27 cellular contexts compared by ENCODE assay signal in the genomic region with DNA sequence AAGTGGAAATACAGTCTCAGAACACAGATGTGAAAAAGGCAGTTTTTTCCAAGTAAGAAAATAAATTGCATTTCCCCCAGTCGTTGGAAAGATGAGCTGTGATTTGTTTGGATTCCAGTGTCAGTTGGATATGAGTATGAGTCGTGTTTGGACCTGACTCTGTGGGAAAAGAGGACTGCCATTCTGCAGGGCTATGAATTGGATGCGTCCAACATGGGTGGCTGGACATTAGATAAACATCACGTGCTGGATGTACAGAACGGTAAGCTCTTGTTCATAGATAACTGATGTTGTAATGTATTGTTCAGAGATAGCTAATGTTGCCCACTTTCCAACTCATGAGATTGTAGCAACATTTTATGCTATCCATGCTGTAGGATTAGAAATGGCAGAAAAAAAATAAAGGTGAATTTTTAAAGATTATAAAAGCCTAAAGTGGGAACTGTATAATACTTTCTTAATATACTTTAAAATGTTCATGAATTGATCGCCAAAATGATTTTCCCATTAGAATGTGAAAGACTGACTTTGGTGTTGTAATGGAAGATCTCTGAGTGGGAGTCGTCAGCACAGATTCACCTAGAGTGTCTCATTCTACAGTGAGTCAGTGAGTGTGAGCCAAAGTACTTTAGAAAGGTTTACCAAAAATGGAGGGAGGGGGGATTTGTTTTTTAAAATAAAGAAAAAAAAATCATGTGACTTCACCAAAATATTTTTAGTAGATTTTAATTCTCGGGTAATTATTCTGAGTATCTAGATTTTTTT.
DNase-seq lines count a peak whose midpoint lies in the region; TF ChIP-seq lines count a peak whose summit lies in the region.
"Had no signal": no experiment of that assay in that cellular context is flagged by ENCODE, and none has a peak within 500 bp of the region (broad histone marks: within the 10 kb centered on the region; RNA-seq: fewer than 3 reads in every experiment).

No MANE protein-coding gene starts in this region.

- intact Hi-C loops in CD4-positive, alpha-beta memory T cell (cut with micrococcal nuclease): no loop called here

- H3K36me3 ChIP-seq in endodermal cell (ENCODE audit: control insufficient read depth, insufficient read depth, low read length): peaks cover 16% of the 10 kb centered on the region
- no peaks in the 10 kb centered on the region for H3K36me3 ChIP-seq in CD4-positive, alpha-beta memory T cell (ENCODE audit: insufficient read depth, low read length)
- H3K36me3 ChIP-seq: tibial nerve had no signal

- no peak overlapping the region for H3K27ac Mint-ChIP-seq in endodermal cell
- H3K27ac Mint-ChIP-seq in CD4-positive, alpha-beta memory T cell: no peak overlapping the region
- H3K27ac Mint-ChIP-seq: activated CD4-positive, alpha-beta T cell treated with anti-CD3 and anti-CD28 coated beads for 36 hours; activated naive CD8-positive, alpha-beta T cell; B cell; natural killer cell treated with Interleukin-12 subunit alpha and Interleukin-12 subunit beta and Interleukin-15 and Interleukin-18, amount 100 ng/mL, for 72 hours; T-helper 1 cell treated with Interleukin-12 subunit alpha and Interleukin-12 subunit beta and Interleukin-4 antibody, amounts not matched to agents 30 μg/mL and 1 μg/mL, for 36 hours had no signal

- H3K9ac ChIP-seq in endodermal cell (ENCODE audit: extremely low read depth, low read length, poor library complexity, severe bottlenecking): no peak overlapping the region

- TF ChIP-seq CTCF in endodermal cell (conservative IDR thresholded peaks at IDR 0.05): no peak

- H3K9me3 ChIP-seq in endodermal cell (ENCODE audit: control insufficient read depth, low read length): no peaks in the 10 kb centered on the region
- H3K9me3 ChIP-seq in CD4-positive, alpha-beta memory T cell (ENCODE audit: control insufficient read depth in 1 of 2, low read length in 2 of 2): no peaks in the 10 kb centered on the region
- H3K9me3 ChIP-seq: mucosa of descending colon, tibial nerve had no signal

- peaks cover 3% of the 10 kb centered on the region for H3K4me1 ChIP-seq in endodermal cell (ENCODE audit: control insufficient read depth, insufficient read depth, low read length)
- H3K4me1 ChIP-seq in CD4-positive, alpha-beta memory T cell (ENCODE audit: insufficient read depth, low read length): no peaks in the 10 kb centered on the region

- H3K4me1 Mint-ChIP-seq in endodermal cell: peaks cover 2% of the 10 kb centered on the region
- H3K4me1 Mint-ChIP-seq in CD4-positive, alpha-beta memory T cell: no peaks in the 10 kb centered on the region
- H3K4me1 Mint-ChIP-seq: activated CD4-positive, alpha-beta T cell treated with anti-CD3 and anti-CD28 coated beads for 36 hours; B cell had no signal

- H3K4me3 ChIP-seq in endodermal cell (ENCODE audit: low read length): no peak overlapping the region
- no peak overlapping the region for H3K4me3 ChIP-seq in CD4-positive, alpha-beta memory T cell (ENCODE audit: low read length in 2 of 2)
- H3K4me3 ChIP-seq: mucosa of descending colon, skin epidermis, tibial nerve had no signal

- H3K27me3 Mint-ChIP-seq in endodermal cell (ENCODE audit: insufficient read depth): no peaks in the 10 kb centered on the region
- peaks cover 3% of the 10 kb centered on the region in 2 donors for H3K27me3 Mint-ChIP-seq in CD4-positive, alpha-beta memory T cell
- H3K27me3 Mint-ChIP-seq: B cell had no signal

- no peak overlapping the region for H3K27ac ChIP-seq in endodermal cell (ENCODE audit: low read depth, low read length)
- H3K27ac ChIP-seq in CD4-positive, alpha-beta memory T cell (ENCODE audit: low read depth, low read length): no peak overlapping the region
- H3K27ac ChIP-seq: HL-60, skin epidermis, tibial nerve had no signal

- POLR2A ChIA-PET in CD4-positive, alpha-beta memory T cell (lab: Charles Lee; ENCODE audit: partially characterized antibody): no interaction called here

- no peak overlapping the region for H3K4me3 Mint-ChIP-seq in endodermal cell
- H3K4me3 Mint-ChIP-seq in CD4-positive, alpha-beta memory T cell: no peak overlapping the region
- H3K4me3 Mint-ChIP-seq: activated CD4-positive, alpha-beta T cell treated with anti-CD3 and anti-CD28 coated beads for 36 hours; activated naive CD8-positive, alpha-beta T cell; B cell; natural killer cell treated with Interleukin-12 subunit alpha and Interleukin-12 subunit beta and Interleukin-15 and Interleukin-18, amount 100 ng/mL, for 72 hours; T-helper 1 cell treated with Interleukin-12 subunit alpha and Interleukin-12 subunit beta and Interleukin-4 antibody, amounts not matched to agents 30 μg/mL and 1 μg/mL, for 36 hours had no signal

- 89 to 94% methylated on average over 5 to 8 of the region's 8 CpGs for WGBS in endodermal cell (ENCODE audit: insufficient coverage in 1 of 2, insufficient read length in 1 of 2), 2 experiments

- H3K36me3 Mint-ChIP-seq in endodermal cell (ENCODE audit: low read depth): peaks cover 13% of the 10 kb centered on the region
- no peaks in the 10 kb centered on the region for H3K36me3 Mint-ChIP-seq in CD4-positive, alpha-beta memory T cell
- H3K36me3 Mint-ChIP-seq: activated naive CD8-positive, alpha-beta T cell; natural killer cell treated with Interleukin-12 subunit alpha and Interleukin-12 subunit beta and Interleukin-15 and Interleukin-18, amount 100 ng/mL, for 72 hours had no signal

- CTCF ChIA-PET in CD4-positive, alpha-beta memory T cell (lab: Charles Lee; ENCODE audit: partially characterized antibody): no interaction called here

- H3K27me3 ChIP-seq in endodermal cell (ENCODE audit: control insufficient read depth, insufficient read depth, low read length, poor library complexity, severe bottlenecking): no peaks in the 10 kb centered on the region
- no peaks in the 10 kb centered on the region for H3K27me3 ChIP-seq in CD4-positive, alpha-beta memory T cell (ENCODE audit: insufficient read depth, low read length)
- H3K27me3 ChIP-seq: tibial nerve had no signal

- DNase-seq in EL (peak; percentile 9), LHCN-M2 (ENCODE audit: low read depth) (peak; percentile 45), amniotic epithelial cell (ENCODE audit: low read depth) (peak; percentile 43), iris pigment epithelial cell (ENCODE audit: low read depth) (peak; percentile 23), endodermal cell (no peak)
- no peak for DNase-seq in activated CD8-positive, alpha-beta memory T cell treated with anti-CD3 and anti-CD28 coated beads, Interleukin-2, amount 50 U/mL, for 48 hours
- no peak for DNase-seq in CD4-positive, alpha-beta memory T cell
- DNase-seq: activated CD4-positive, alpha-beta T cell treated with anti-CD3 and anti-CD28 coated beads for 36 hours; activated effector memory CD4-positive, alpha-beta T cell treated with Interleukin-2 at 50 U/mL for 16 hours; aorta; central memory CD4-positive, alpha-beta T cell; dermis blood vessel endothelial cell; islet precursor cell; mucosa of descending colon; NCI-H1105; NCI-H2029 treated with DMSO at 0.1 percent for 48 hours; NCI-H774; retina; RPMI8226; stimulated activated CD4-positive, alpha-beta T cell treated with anti-CD3 and anti-CD28 coated beads, Interleukin-1b, Interleukin-23, amount 100 ng/mL, for 48 hours had no signal

- no peaks in the 10 kb centered on the region for H3K9me3 Mint-ChIP-seq in endodermal cell
- no peaks in the 10 kb centered on the region for H3K9me3 Mint-ChIP-seq in CD4-positive, alpha-beta memory T cell
- H3K9me3 Mint-ChIP-seq: natural killer cell treated with Interleukin-12 subunit alpha and Interleukin-12 subunit beta and Interleukin-15 and Interleukin-18, amount 100 ng/mL, for 72 hours; T-helper 1 cell treated with Interleukin-12 subunit alpha and Interleukin-12 subunit beta and Interleukin-4 antibody, amounts not matched to agents 30 μg/mL and 1 μg/mL, for 36 hours had no signal

Comparison
In these comparisons a context has a peak if more than half of its experiments do, and no peak if none do; other contexts are left out.
1. DNase-seq: peak in EL (single experiment), LHCN-M2 (single experiment), amniotic epithelial cell (single experiment) and iris pigment epithelial cell (single experiment); none in endodermal cell (single experiment), activated CD8-positive, alpha-beta memory T cell treated with anti-CD3 and anti-CD28 coated beads, Interleukin-2, amount 50 U/mL, for 48 hours (single experiment) and CD4-positive, alpha-beta memory T cell (0 of 5).